ENCODE assay signal across 9 cellular contexts in genomic region chr6:5507056-5507722, GRCh38.
DNase-seq lines count a peak whose midpoint lies in the region; ATAC-seq and TF ChIP-seq lines count a peak whose summit lies in the region.
"Had no signal": no experiment of that assay in that cellular context is flagged by ENCODE, and none has a peak within 500 bp of the region (broad histone marks: within the 10 kb centered on the region; RNA-seq: fewer than 3 reads in every experiment).

No MANE protein-coding gene starts in this region.

- DNase-seq in astrocyte of the spinal cord (ENCODE audit: low read depth, low spot score) (peak; percentile 32), NCI-H1417 treated with DMSO at 0.1 percent for 48 hours (lab: John Stamatoyannopoulos, UW) (no peak), sigmoid colon (no peak), DMS53 treated with DMSO at 0.1 percent for 48 hours (lab: John Stamatoyannopoulos, UW; ENCODE audit: unreplicated experiment) (no peak), globus pallidus (ENCODE audit: low spot score) (no peak)

- no peaks in the 10 kb centered on the region for H3K9me3 ChIP-seq in sigmoid colon

- intact Hi-C loops in sigmoid colon (cut with DNase I): no loop called here

- WGBS in sigmoid colon, 2 donors: 41 to 76% methylated on average over 5 of the region's 5 CpGs

- no peaks in the 10 kb centered on the region for H3K36me3 ChIP-seq in sigmoid colon

- in situ Hi-C loops in astrocyte of the spinal cord (cut with HindIII; ENCODE audit: low sequenced_read_pairs): no loop called here

- H3K27me3 ChIP-seq in sigmoid colon: no peaks in the 10 kb centered on the region

- TF ChIP-seq POLR2A in sigmoid colon (IDR thresholded peaks at IDR 0.05): no peak

- H3K4me3 ChIP-seq in GM08714 (ENCODE audit: low read length) (peak overlapping the region; percentile 64; the same call in 1 of the 2 replicates), astrocyte of the spinal cord (ENCODE audit: low read depth, low read length) (no peak overlapping the region), sigmoid colon (no peak overlapping the region)
- H3K4me3 ChIP-seq: lung had no signal

- no peak overlapping the region for H3K27ac ChIP-seq in sigmoid colon

- TF ChIP-seq EP300 in sigmoid colon (IDR thresholded peaks at IDR 0.05): no peak

- TF ChIP-seq CTCF in astrocyte of the spinal cord (IDR thresholded peaks at IDR 0.05; ENCODE audit: low read depth, low read length) (no peak), sigmoid colon (IDR thresholded peaks at IDR 0.05) (no peak)

- no peaks in the 10 kb centered on the region for H3K4me1 ChIP-seq in sigmoid colon

- peak; percentile 86 for ATAC-seq in GM19452 (IDR thresholded peaks at IDR 0.05; ENCODE audit: unreplicated experiment)
- peak; percentile 78 for ATAC-seq in HG03097 (IDR thresholded peaks at IDR 0.05; ENCODE audit: low FRiP score, unreplicated experiment)
